ENCODE assay signal across 8 cellular contexts in genomic region chr11:119218141-119218878, GRCh38. TPM values are rescaled to one million over a fixed set of nuclear protein-coding genes. Genes with fewer than 3 reads are reported as not detected.
DNase-seq lines count a peak whose midpoint lies in the region; ATAC-seq and TF ChIP-seq lines count a peak whose summit lies in the region.
"Had no signal": no experiment of that assay in that cellular context is flagged by ENCODE, and none has a peak within 500 bp of the region (broad histone marks: within the 10 kb centered on the region; RNA-seq: fewer than 3 reads in every experiment).

No MANE protein-coding gene starts in this region.

- H3K27ac Mint-ChIP-seq in CD4-positive, CD25-positive, alpha-beta regulatory T cell = peak overlapping the region in 2 of 3 donors; percentile 57 to 91
- peak overlapping the region; percentile 62 for H3K27ac Mint-ChIP-seq in activated naive CD8-positive, alpha-beta T cell treated with anti-CD3 and anti-CD28 coated beads for 36 hours

- no peaks in the 10 kb centered on the region for H3K9me3 Mint-ChIP-seq in CD4-positive, CD25-positive, alpha-beta regulatory T cell
- H3K9me3 Mint-ChIP-seq in activated naive CD8-positive, alpha-beta T cell treated with anti-CD3 and anti-CD28 coated beads for 36 hours = no peaks in the 10 kb centered on the region

- peaks cover 15 to 79% (median 50%) of the 10 kb centered on the region in 4 donors for H3K4me1 Mint-ChIP-seq in CD4-positive, CD25-positive, alpha-beta regulatory T cell
- H3K4me1 Mint-ChIP-seq in activated naive CD8-positive, alpha-beta T cell treated with anti-CD3 and anti-CD28 coated beads for 36 hours = peaks cover 44% of the 10 kb centered on the region

- peak; percentile 59 to 77 for ATAC-seq in CD4-positive, CD25-positive, alpha-beta regulatory T cell (ENCODE audit: low read depth in 2 of 2)
- ATAC-seq in left lung = peak; percentile 80

- H3K4me1 ChIP-seq in CD4-positive, CD25-positive, alpha-beta regulatory T cell (ENCODE audit: control insufficient read depth, insufficient read depth, low read length, poor library complexity, severe bottlenecking) = peaks cover 8% of the 10 kb centered on the region
- peaks cover 5 to 13% of the 10 kb centered on the region in 2 donors for H3K4me1 ChIP-seq in left lung

- no peak for TF ChIP-seq CTCF in left lung (IDR thresholded peaks at IDR 0.05)

- H3K27me3 Mint-ChIP-seq in CD4-positive, CD25-positive, alpha-beta regulatory T cell = no peaks in the 10 kb centered on the region
- no peaks in the 10 kb centered on the region for H3K27me3 Mint-ChIP-seq in activated naive CD8-positive, alpha-beta T cell treated with anti-CD3 and anti-CD28 coated beads for 36 hours

- peaks cover 3% of the 10 kb centered on the region for H3K36me3 Mint-ChIP-seq in CD4-positive, CD25-positive, alpha-beta regulatory T cell
- H3K36me3 Mint-ChIP-seq in activated naive CD8-positive, alpha-beta T cell treated with anti-CD3 and anti-CD28 coated beads for 36 hours = peaks cover 5% of the 10 kb centered on the region

- no peak overlapping the region for H3K27ac ChIP-seq in CD4-positive, CD25-positive, alpha-beta regulatory T cell (ENCODE audit: insufficient read depth, low read length, poor library complexity, severe bottlenecking)
- no peak overlapping the region for H3K27ac ChIP-seq in left lung

- no peak overlapping the region for H3K4me3 Mint-ChIP-seq in CD4-positive, CD25-positive, alpha-beta regulatory T cell
- no peak overlapping the region for H3K4me3 Mint-ChIP-seq in activated naive CD8-positive, alpha-beta T cell treated with anti-CD3 and anti-CD28 coated beads for 36 hours

- no peaks in the 10 kb centered on the region for H3K36me3 ChIP-seq in CD4-positive, CD25-positive, alpha-beta regulatory T cell (ENCODE audit: control insufficient read depth, insufficient read depth, low read length)
- H3K36me3 ChIP-seq in left lung = peaks cover 0 to 7% of the 10 kb centered on the region in 2 donors

- no peak overlapping the region for H3K4me3 ChIP-seq in CD4-positive, CD25-positive, alpha-beta regulatory T cell (ENCODE audit: low read depth, low read length)
- H3K4me3 ChIP-seq in left lung = no peak overlapping the region

- no peaks in the 10 kb centered on the region for H3K9me3 ChIP-seq in CD4-positive, CD25-positive, alpha-beta regulatory T cell (ENCODE audit: control insufficient read depth in 2 of 2, low read length in 2 of 2)
- H3K9me3 ChIP-seq in left lung = no peaks in the 10 kb centered on the region

- intact Hi-C loops in left lung (cut with DNase I) = no loop called here

- no peaks in the 10 kb centered on the region for H3K27me3 ChIP-seq in CD4-positive, CD25-positive, alpha-beta regulatory T cell (ENCODE audit: control insufficient read depth, insufficient read depth, low read length)
- H3K27me3 ChIP-seq in left lung = no peaks in the 10 kb centered on the region

- no peak for DNase-seq in CD4-positive, CD25-positive, alpha-beta regulatory T cell
- DNase-seq in HS-27A (ENCODE audit: low read depth) (peak; percentile 50), left lung (no peak), HuH-7 (ENCODE audit: low spot score) (no peak), globus pallidus (ENCODE audit: low spot score) (no peak)
- DNase-seq in activated naive CD8-positive, alpha-beta T cell treated with anti-CD3 and anti-CD28 coated beads for 36 hours = peak; percentile 7
- no peak for DNase-seq in stimulated activated naive CD4-positive, alpha-beta T cell (lab: John Stamatoyannopoulos, UW)
- DNase-seq: SHP77 treated with DMSO at 0.1 percent for 48 hours had no signal

RNA-seq across cellular contexts. Expression of gene CBL, which starts 12.2 kb away (rescaled TPM):
- 35.6 TPM for total RNA-seq in CD4-positive, CD25-positive, alpha-beta regulatory T cell
- polyA plus RNA-seq in CD4-positive, CD25-positive, alpha-beta regulatory T cell = 10 to 100 TPM in 1 of 4 donors, 1 to 10 TPM in 3; 7.9 to 11.7 (median 8.8) TPM
- total RNA-seq in activated naive CD8-positive, alpha-beta T cell treated with anti-CD3 and anti-CD28 coated beads for 36 hours = 10 to 100 TPM; 21.4 TPM
- total RNA-seq in left lung = 10 to 100 TPM; 22.0 to 36.6 TPM

RNA-seq across cellular contexts. Expression of gene NHERF4, which starts 33.0 kb away (rescaled TPM):
- total RNA-seq in CD4-positive, CD25-positive, alpha-beta regulatory T cell = not detected
- polyA plus RNA-seq in CD4-positive, CD25-positive, alpha-beta regulatory T cell = not detected
- total RNA-seq in activated naive CD8-positive, alpha-beta T cell treated with anti-CD3 and anti-CD28 coated beads for 36 hours = not detected
- not detected for total RNA-seq in left lung

RNA-seq across cellular contexts. Expression of gene NLRX1, which starts 49.8 kb away (rescaled TPM):
- 7.8 TPM for total RNA-seq in CD4-positive, CD25-positive, alpha-beta regulatory T cell
- polyA plus RNA-seq in CD4-positive, CD25-positive, alpha-beta regulatory T cell = 1 to 10 TPM; 5.0 to 6.7 (median 5.8) TPM
- 10 to 100 TPM; 19.3 to 20.7 TPM for total RNA-seq in activated naive CD8-positive, alpha-beta T cell treated with anti-CD3 and anti-CD28 coated beads for 36 hours
- total RNA-seq in left lung = 10 to 100 TPM; 15.0 to 15.7 TPM

Comparison
In these comparisons a context has a peak if more than half of its experiments do, and no peak if none do; other contexts are left out.
1. DNase-seq: peak in HS-27A (single experiment) and activated naive CD8-positive, alpha-beta T cell treated with anti-CD3 and anti-CD28 coated beads for 36 hours (single experiment); none in CD4-positive, CD25-positive, alpha-beta regulatory T cell (0 of 3), left lung (0 of 2), HuH-7 (single experiment), stimulated activated naive CD4-positive, alpha-beta T cell (0 of 6) and globus pallidus (single experiment).